13 cellular contexts compared by ENCODE assay signal in genomic region chr9:84123648-84124406, GRCh38.
DNase-seq lines count a peak whose midpoint lies in the region; ATAC-seq and TF ChIP-seq lines count a peak whose summit lies in the region.
"Had no signal": no experiment of that assay in that cellular context is flagged by ENCODE, and none has a peak within 500 bp of the region (broad histone marks: within the 10 kb centered on the region; RNA-seq: fewer than 3 reads in every experiment).

No MANE protein-coding gene starts in this region.

- H3K27me3 ChIP-seq in smooth muscle cell (ENCODE audit: low read depth) = peaks cover 4% of the 10 kb centered on the region

- no peaks in the 10 kb centered on the region for H3K27me3 Mint-ChIP-seq in progenitor cell of endocrine pancreas

- ATAC-seq in GM21825 (IDR thresholded peaks at IDR 0.05; ENCODE audit: unreplicated experiment) (peak; percentile 93), HG03342 (IDR thresholded peaks at IDR 0.05; ENCODE audit: unreplicated experiment) (peak; percentile 98)

- TF ChIP-seq CTCF in progenitor cell of endocrine pancreas (IDR thresholded peaks at IDR 0.05; ENCODE audit: unreplicated experiment) (no peak), smooth muscle cell (IDR thresholded peaks at IDR 0.05; ENCODE audit: borderline replicate concordance, insufficient read depth, poor library complexity, severe bottlenecking) (no peak)

- H3K36me3 Mint-ChIP-seq in progenitor cell of endocrine pancreas (ENCODE audit: insufficient read depth) = no peaks in the 10 kb centered on the region

- peaks cover 7% of the 10 kb centered on the region for H3K4me1 Mint-ChIP-seq in progenitor cell of endocrine pancreas (ENCODE audit: low read depth)

- no peaks in the 10 kb centered on the region for H3K36me3 ChIP-seq in smooth muscle cell (ENCODE audit: low read depth)

- no peak overlapping the region for H3K9ac ChIP-seq in smooth muscle cell (ENCODE audit: low read depth)

- DNase-seq in NCI-H510A treated with DMSO at 0.1 percent for 48 hours (lab: John Stamatoyannopoulos, UW) (peak; percentile 30), NCI-H510A (lab: John Stamatoyannopoulos, UW) (no peak), progenitor cell of endocrine pancreas (ENCODE audit: low spot score, unreplicated experiment) (no peak), NCI-H748 treated with DMSO at 0.1 percent for 48 hours (lab: John Stamatoyannopoulos, UW) (no peak), cortex of kidney (lab: John Stamatoyannopoulos, UW) (no peak), smooth muscle cell (lab: John Stamatoyannopoulos, UW; ENCODE audit: unreplicated experiment) (no peak)
- DNase-seq: 8988T; activated effector memory CD4-positive, alpha-beta T cell treated with Interleukin-2 at 50 U/mL for 16 hours; foreskin fibroblast; GOT3; trophoblast cell had no signal

- H3K4me2 ChIP-seq in smooth muscle cell = no peak overlapping the region

- no peaks in the 10 kb centered on the region for H3F3A ChIP-seq in smooth muscle cell (ENCODE audit: low read depth)

- 78% methylated on average over 3 of the region's 3 CpGs for WGBS in smooth muscle cell (ENCODE audit: low lambda C conversion rate)

- no peaks in the 10 kb centered on the region for H3K79me2 ChIP-seq in smooth muscle cell (ENCODE audit: low read depth)

- H3K4me3 ChIP-seq in smooth muscle cell = no peak overlapping the region

- no peak overlapping the region for H2AFZ ChIP-seq in smooth muscle cell (ENCODE audit: low read depth)

- H4K20me1 ChIP-seq in smooth muscle cell (ENCODE audit: low read depth) = no peaks in the 10 kb centered on the region

- H3K4me1 ChIP-seq in smooth muscle cell (ENCODE audit: low read depth) = no peaks in the 10 kb centered on the region

- no peak overlapping the region for H3K4me3 Mint-ChIP-seq in progenitor cell of endocrine pancreas (ENCODE audit: low read depth)

- no peaks in the 10 kb centered on the region for H3K9me3 ChIP-seq in smooth muscle cell (replicated peaks; ENCODE audit: low read depth)

- peaks cover 4% of the 10 kb centered on the region for H3K9me3 Mint-ChIP-seq in progenitor cell of endocrine pancreas (ENCODE audit: low read depth)

- peak overlapping the region; percentile 25 for H3K27ac Mint-ChIP-seq in progenitor cell of endocrine pancreas

- no peak overlapping the region for H3K27ac ChIP-seq in smooth muscle cell (ENCODE audit: low read depth)
